ENCODE assay signal across 22 cellular contexts in genomic region chr12:110436231-110436630, GRCh38. TPM values are rescaled to one million over a fixed set of nuclear protein-coding genes. Genes with fewer than 3 reads are reported as not detected.
DNase-seq lines count a peak whose midpoint lies in the region; ATAC-seq and TF ChIP-seq lines count a peak whose summit lies in the region.
"Had no signal": no experiment of that assay in that cellular context is flagged by ENCODE, and none has a peak within 500 bp of the region (broad histone marks: within the 10 kb centered on the region; RNA-seq: fewer than 3 reads in every experiment).

No MANE protein-coding gene starts in this region.

- H3K36me3 ChIP-seq in PC-3 (ENCODE audit: low read depth, low read length), result peaks cover 28% of the 10 kb centered on the region
- peaks cover 26% of the 10 kb centered on the region for H3K36me3 ChIP-seq in CD4-positive, alpha-beta memory T cell (ENCODE audit: insufficient read depth, low read length)

- peaks cover 6% of the 10 kb centered on the region; the same call in 1 of the 2 replicates for H3K4me1 ChIP-seq in PC-3 (ENCODE audit: insufficient read depth, low read length)
- peaks cover 1% of the 10 kb centered on the region for H3K4me1 ChIP-seq in CD4-positive, alpha-beta memory T cell (ENCODE audit: insufficient read depth, low read length)
- H3K4me1 ChIP-seq: BLaER1, pancreas had no signal

- H3K4me1 Mint-ChIP-seq in activated T-cell treated with anti-CD3 and anti-CD28 coated beads, Interleukin-2, amount 50 U/mL, for 24 hours (ENCODE audit: low read depth), result peaks cover 10% of the 10 kb centered on the region
- H3K4me1 Mint-ChIP-seq in activated T-cell treated with anti-CD3 and anti-CD28 coated beads, Interleukin-2, amount 50 U/mL, for 4 hours (ENCODE audit: low read depth), result peaks cover 1% of the 10 kb centered on the region
- peaks cover 0 to 5% (median 1%) of the 10 kb centered on the region in 4 donors for H3K4me1 Mint-ChIP-seq in CD4-positive, alpha-beta memory T cell
- H3K4me1 Mint-ChIP-seq in nephron progenitor cell, result no peaks in the 10 kb centered on the region
- H3K4me1 Mint-ChIP-seq: GM23338 had no signal

- H3K9me3 ChIP-seq in PC-3 (ENCODE audit: low read length), result no peaks in the 10 kb centered on the region
- H3K9me3 ChIP-seq in CD4-positive, alpha-beta memory T cell (ENCODE audit: control insufficient read depth in 1 of 2, low read length in 2 of 2), result no peaks in the 10 kb centered on the region
- H3K9me3 ChIP-seq: A549, BLaER1, pancreas, thoracic aorta had no signal

- no peak overlapping the region for H2AFZ ChIP-seq in PC-3 (ENCODE audit: low read length)
- H2AFZ ChIP-seq: GM23338 had no signal

- H3K4me2 ChIP-seq in PC-3 (ENCODE audit: low read length), result no peak overlapping the region
- H3K4me2 ChIP-seq: A549, BLaER1, GM23338 had no signal

- H3K27me3 ChIP-seq in PC-3 (ENCODE audit: low read length), result no peaks in the 10 kb centered on the region
- H3K27me3 ChIP-seq in CD4-positive, alpha-beta memory T cell (ENCODE audit: insufficient read depth, low read length), result no peaks in the 10 kb centered on the region
- H3K27me3 ChIP-seq: BLaER1, pancreas had no signal

- no peaks in the 10 kb centered on the region for H3K9me2 ChIP-seq in PC-3 (replicated peaks; ENCODE audit: low read length)

- CTCF ChIA-PET in PC-3 (lab: Charles Lee), result no interaction called here
- CTCF ChIA-PET in CD4-positive, alpha-beta memory T cell (lab: Charles Lee; ENCODE audit: partially characterized antibody), result no interaction called here

- H3K27me3 Mint-ChIP-seq in activated T-cell treated with anti-CD3 and anti-CD28 coated beads, Interleukin-2, amount 50 U/mL, for 24 hours, result no peaks in the 10 kb centered on the region
- no peaks in the 10 kb centered on the region for H3K27me3 Mint-ChIP-seq in activated T-cell treated with anti-CD3 and anti-CD28 coated beads, Interleukin-2, amount 50 U/mL, for 4 hours (ENCODE audit: low read depth)
- no peaks in the 10 kb centered on the region for H3K27me3 Mint-ChIP-seq in CD4-positive, alpha-beta memory T cell
- H3K27me3 Mint-ChIP-seq in nephron progenitor cell (ENCODE audit: low read depth, poor library complexity), result no peaks in the 10 kb centered on the region
- H3K27me3 Mint-ChIP-seq: activated naive CD8-positive, alpha-beta T cell treated with anti-CD3 and anti-CD28 coated beads, Interleukin-2, amount 50 U/mL, for 24 hours; naive thymus-derived CD4-positive, alpha-beta T cell had no signal

- no peaks in the 10 kb centered on the region for H3K9me3 Mint-ChIP-seq in activated T-cell treated with anti-CD3 and anti-CD28 coated beads, Interleukin-2, amount 50 U/mL, for 24 hours
- no peaks in the 10 kb centered on the region for H3K9me3 Mint-ChIP-seq in activated T-cell treated with anti-CD3 and anti-CD28 coated beads, Interleukin-2, amount 50 U/mL, for 4 hours
- no peaks in the 10 kb centered on the region for H3K9me3 Mint-ChIP-seq in CD4-positive, alpha-beta memory T cell
- H3K9me3 Mint-ChIP-seq in nephron progenitor cell, result no peaks in the 10 kb centered on the region
- H3K9me3 Mint-ChIP-seq: activated naive CD8-positive, alpha-beta T cell treated with anti-CD3 and anti-CD28 coated beads, Interleukin-2, amount 50 U/mL, for 24 hours; GM23338; naive thymus-derived CD4-positive, alpha-beta T cell had no signal

- no peak overlapping the region for H3K9ac ChIP-seq in PC-3 (ENCODE audit: low read length)
- H3K9ac ChIP-seq: BLaER1 had no signal

- H4K20me1 ChIP-seq in PC-3 (ENCODE audit: low read length), result no peaks in the 10 kb centered on the region

- H3K4me3 ChIP-seq in PC-3 (ENCODE audit: low read length) (no peak overlapping the region), cardiac fibroblast (replicated peaks in 1 of 2; ENCODE audit: low read depth in 2 of 2, low read length in 2 of 2) (no peak overlapping the region)
- H3K4me3 ChIP-seq in CD4-positive, alpha-beta memory T cell (ENCODE audit: low read length in 2 of 2), result no peak overlapping the region
- H3K4me3 ChIP-seq: A549, BLaER1, GM23338, pancreas, thoracic aorta had no signal

- TSS peak; percentile 2 for BruUV-seq in PC-3 (replicated peaks; lab: Mats Ljungman, UMichigan)

- POLR2A ChIA-PET in PC-3 (lab: Charles Lee; ENCODE audit: unreplicated experiment), result no interaction called here
- POLR2A ChIA-PET in CD4-positive, alpha-beta memory T cell (lab: Charles Lee; ENCODE audit: partially characterized antibody), result interaction anchor here (1.0 kb wide), 1 partner anchor 12 kb away, joined by 3 read pairs; no protein-coding TSS in a partner anchor

- no peaks in the 10 kb centered on the region for H3K79me2 ChIP-seq in PC-3 (ENCODE audit: low read length)

- H3F3A ChIP-seq in PC-3 (ENCODE audit: low read length, unreplicated experiment), result no peaks in the 10 kb centered on the region

- no peak overlapping the region for H3K4me3 Mint-ChIP-seq in activated T-cell treated with anti-CD3 and anti-CD28 coated beads, Interleukin-2, amount 50 U/mL, for 24 hours
- no peak overlapping the region for H3K4me3 Mint-ChIP-seq in activated T-cell treated with anti-CD3 and anti-CD28 coated beads, Interleukin-2, amount 50 U/mL, for 4 hours
- no peak overlapping the region for H3K4me3 Mint-ChIP-seq in CD4-positive, alpha-beta memory T cell
- no peak overlapping the region for H3K4me3 Mint-ChIP-seq in nephron progenitor cell
- H3K4me3 Mint-ChIP-seq: activated naive CD8-positive, alpha-beta T cell treated with anti-CD3 and anti-CD28 coated beads, Interleukin-2, amount 50 U/mL, for 24 hours; GM23338; naive thymus-derived CD4-positive, alpha-beta T cell had no signal

- DNase-seq in activated T-cell treated with anti-CD3 and anti-CD28 coated beads, Interleukin-2, amount 50 U/mL, for 24 hours, result no peak
- no peak for DNase-seq in activated T-cell treated with anti-CD3 and anti-CD28 coated beads, Interleukin-2, amount 50 U/mL, for 4 hours
- peak; percentile 46 for DNase-seq in PC-3
- DNase-seq in cardiac fibroblast (ENCODE audit: low read depth in 2 of 2), result peak; percentile 14 to 57
- DNase-seq in non-pigmented ciliary epithelial cell (ENCODE audit: low read depth), result peak; percentile 28
- no peak for DNase-seq in CD4-positive, alpha-beta memory T cell
- DNase-seq in NCI-H1092 treated with DMSO at 0.1 percent for 48 hours (lab: John Stamatoyannopoulos, UW), result no peak
- no peak for DNase-seq in nephron progenitor cell
- DNase-seq: activated CD4-positive, alpha-beta T cell treated with anti-CD3 and anti-CD28 coated beads for 1 hour; activated naive CD8-positive, alpha-beta T cell treated with anti-CD3 and anti-CD28 coated beads, Interleukin-2, amount 50 U/mL, for 24 hours; caudate nucleus; GDM1; mesendoderm; naive thymus-derived CD4-positive, alpha-beta T cell; NCI-H1105 treated with DMSO at 0.1 percent for 48 hours; NCI-H510A treated with DMSO at 0.1 percent for 48 hours; pancreas had no signal

- H3K27ac Mint-ChIP-seq in activated T-cell treated with anti-CD3 and anti-CD28 coated beads, Interleukin-2, amount 50 U/mL, for 24 hours, result peak overlapping the region; percentile 80
- H3K27ac Mint-ChIP-seq in CD4-positive, alpha-beta memory T cell, result peak overlapping the region in 1 of 7 donors; percentile 10
- H3K27ac Mint-ChIP-seq in nephron progenitor cell, result no peak overlapping the region
- H3K27ac Mint-ChIP-seq: GM23338 had no signal

- intact Hi-C loops in PC-3 (cut with micrococcal nuclease), result no loop called here
- intact Hi-C loops in CD4-positive, alpha-beta memory T cell (cut with micrococcal nuclease), result no loop called here

- TF ChIP-seq CTCF in PC-3 (conservative IDR thresholded peaks at IDR 0.05; ENCODE audit: low read depth, low read length) (no peak), cardiac fibroblast (IDR thresholded peaks at IDR 0.05; ENCODE audit: low read depth, low read length) (no peak), nephron progenitor cell (IDR thresholded peaks at IDR 0.05) (no peak)

- no peak overlapping the region for H3K27ac ChIP-seq in PC-3 (ENCODE audit: low read length)
- no peak overlapping the region for H3K27ac ChIP-seq in CD4-positive, alpha-beta memory T cell (ENCODE audit: low read depth, low read length)
- H3K27ac ChIP-seq: A549, BLaER1, pancreas, thoracic aorta had no signal

- no peak for ATAC-seq in activated T-cell treated with anti-CD3 and anti-CD28 coated beads, Interleukin-2, amount 50 U/mL, for 4 hours
- peak; percentile 55 for ATAC-seq in PC-3
- ATAC-seq: A549; activated naive CD8-positive, alpha-beta T cell treated with anti-CD3 and anti-CD28 coated beads, Interleukin-2, amount 50 U/mL, for 24 hours; GM23338; naive thymus-derived CD4-positive, alpha-beta T cell; pancreas; sciatic nerve had no signal

- peaks cover 69% of the 10 kb centered on the region for H3K36me3 Mint-ChIP-seq in activated T-cell treated with anti-CD3 and anti-CD28 coated beads, Interleukin-2, amount 50 U/mL, for 24 hours (ENCODE audit: low read depth)
- peaks cover 17% of the 10 kb centered on the region for H3K36me3 Mint-ChIP-seq in activated T-cell treated with anti-CD3 and anti-CD28 coated beads, Interleukin-2, amount 50 U/mL, for 4 hours (ENCODE audit: insufficient read depth)
- H3K36me3 Mint-ChIP-seq in CD4-positive, alpha-beta memory T cell, result peaks cover 16 to 45% of the 10 kb centered on the region in 2 donors
- H3K36me3 Mint-ChIP-seq in nephron progenitor cell (ENCODE audit: low read depth), result peaks cover 64% of the 10 kb centered on the region

RNA-seq across cellular contexts. Expression of gene ARPC3, which starts 13.9 kb away (rescaled TPM):
- total RNA-seq in activated T-cell treated with anti-CD3 and anti-CD28 coated beads, Interleukin-2, amount 50 U/mL, for 4 hours, result 100 to 1,000 TPM; 217 to 229 (median 225) TPM
- total RNA-seq in PC-3 (2014; rRNA removed), result 202 and 292 TPM in 2 replicates
- total RNA-seq in CD4-positive, alpha-beta memory T cell, result 100 to 1,000 TPM; 191 to 203 TPM
- polyA plus RNA-seq in CD4-positive, alpha-beta memory T cell, result 100 to 1,000 TPM; 681 to 809 TPM

RNA-seq across cellular contexts. Expression of gene GPN3, which starts 31.8 kb away (rescaled TPM):
- total RNA-seq in activated T-cell treated with anti-CD3 and anti-CD28 coated beads, Interleukin-2, amount 50 U/mL, for 4 hours, result 10 to 100 TPM; 66.1 to 75.8 (median 72.1) TPM
- 31.4 and 32.5 TPM in 2 replicates for total RNA-seq in PC-3 (2014; rRNA removed)
- 10 to 100 TPM; 12.5 to 16.6 TPM for total RNA-seq in CD4-positive, alpha-beta memory T cell
- 10 to 100 TPM; 29.1 to 43.4 TPM for polyA plus RNA-seq in CD4-positive, alpha-beta memory T cell

RNA-seq across cellular contexts. Expression of gene FAM216A, which starts 32.4 kb away (rescaled TPM):
- 10 to 100 TPM; 33.9 to 47.7 (median 41.7) TPM for total RNA-seq in activated T-cell treated with anti-CD3 and anti-CD28 coated beads, Interleukin-2, amount 50 U/mL, for 4 hours
- total RNA-seq in PC-3 (2014; rRNA removed), result 19.5 and 27.8 TPM in 2 replicates
- 10 to 100 TPM; 16.4 to 16.9 TPM for total RNA-seq in CD4-positive, alpha-beta memory T cell
- polyA plus RNA-seq in CD4-positive, alpha-beta memory T cell, result 1 to 10 TPM; 7.5 to 8.9 TPM

RNA-seq across cellular contexts. Expression of gene ANAPC7, which starts 32.7 kb away (rescaled TPM):
- 10 to 100 TPM; 54.6 to 61.5 (median 58.4) TPM for total RNA-seq in activated T-cell treated with anti-CD3 and anti-CD28 coated beads, Interleukin-2, amount 50 U/mL, for 4 hours
- 80.5 and 112 TPM in 2 replicates for total RNA-seq in PC-3 (2014; rRNA removed)
- total RNA-seq in CD4-positive, alpha-beta memory T cell, result 10 to 100 TPM; 69.9 to 70.1 TPM
- 10 to 100 TPM; 28.8 to 30.8 TPM for polyA plus RNA-seq in CD4-positive, alpha-beta memory T cell

Comparison
In these comparisons a context has a peak if more than half of its experiments do, and no peak if none do; other contexts are left out.
1. DNase-seq: peak in PC-3 (single experiment), cardiac fibroblast (2 of 2) and non-pigmented ciliary epithelial cell (single experiment); none in activated T-cell treated with anti-CD3 and anti-CD28 coated beads, Interleukin-2, amount 50 U/mL, for 24 hours (single experiment), activated T-cell treated with anti-CD3 and anti-CD28 coated beads, Interleukin-2, amount 50 U/mL, for 4 hours (single experiment), CD4-positive, alpha-beta memory T cell (0 of 5), NCI-H1092 treated with DMSO at 0.1 percent for 48 hours (single experiment) and nephron progenitor cell (single experiment).